ENCODE assay signal across 18 cellular contexts in the genomic region with DNA sequence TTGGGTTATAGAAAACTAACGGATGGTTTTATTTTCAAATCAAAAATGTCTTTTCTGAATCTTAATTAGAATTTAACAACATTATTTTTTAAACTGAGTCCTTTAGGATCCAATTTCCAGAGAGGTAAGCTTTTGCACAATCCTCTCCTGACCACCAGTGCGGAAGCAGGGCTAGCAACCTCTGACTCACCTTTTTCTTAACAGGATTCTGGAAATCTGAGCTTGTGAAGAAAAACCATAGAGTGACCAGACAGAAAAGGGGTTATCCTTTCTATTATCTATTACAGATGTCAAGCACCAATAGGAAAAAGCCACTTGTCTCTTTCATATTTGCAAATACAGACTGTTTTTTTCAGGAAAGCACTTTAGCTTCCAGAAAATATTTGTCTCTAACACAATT. TPM values are rescaled to one million over a fixed set of nuclear protein-coding genes. Genes with fewer than 3 reads are reported as not detected.
DNase-seq lines count a peak whose midpoint lies in the region; ATAC-seq and TF ChIP-seq lines count a peak whose summit lies in the region.
"Had no signal": no experiment of that assay in that cellular context is flagged by ENCODE, and none has a peak within 500 bp of the region (broad histone marks: within the 10 kb centered on the region; RNA-seq: fewer than 3 reads in every experiment).

No MANE protein-coding gene starts in this region.

- 32% methylated on average over 2 of the region's 2 CpGs for WGBS in SK-N-SH (ENCODE audit: low lambda C conversion rate)

- H3K36me3 ChIP-seq in SK-N-SH (replicated peaks in 1 of 2; ENCODE audit: control insufficient read depth in 1 of 2, insufficient read depth in 2 of 2, low read length in 1 of 2) (peaks cover 8 to 29% of the 10 kb centered on the region in 2 experiments), subcutaneous abdominal adipose tissue (ENCODE audit: control insufficient read depth in 5 of 5, insufficient read depth in 5 of 5, low read length in 5 of 5) (peaks cover 6 to 22% (median 10%) of the 10 kb centered on the region in 5 donors)
- H3K36me3 ChIP-seq: HAP-1 had no signal

- no peaks in the 10 kb centered on the region for H3K9me2 ChIP-seq in SK-N-SH

- peak; percentile 36 for DNase-seq in HFF-Myc (ENCODE audit: extremely low read depth, low read depth)
- peak; percentile 6 for DNase-seq in SK-N-SH
- DNase-seq in fibroblast of the aortic adventitia (ENCODE audit: low read depth) = peak; percentile 27
- DNase-seq in iPS-NIHi7 (ENCODE audit: extremely low spot score) = no peak
- no peak for DNase-seq in left lobe of liver (ENCODE audit: low spot score)
- DNase-seq: activated CD4-positive, alpha-beta T cell treated with anti-CD3 and anti-CD28 coated beads for 4 hours; activated T-cell treated with anti-CD3 and anti-CD28 coated beads, Interleukin-2, amount 50 U/mL, for 72 hours; Calu3; effector CD8-positive, alpha-beta T cell; glutamatergic neuron; NCI-H1105 treated with DMSO at 0.1 percent for 48 hours; NCI-H446; stimulated activated CD4-positive, alpha-beta T cell treated with anti-CD3 and anti-CD28 coated beads, Interleukin-4, amount 100 ng/mL, for 4 hours; stimulated activated naive CD8-positive, alpha-beta T cell treated with anti-CD3 and anti-CD28 coated beads, Interleukin-15, Interleukin-2, amounts not matched to agents 100 U/mL and 50 U/mL, for 24 hours had no signal

- no peak for TF ChIP-seq CTCF in HFF-Myc (IDR thresholded peaks at IDR 0.05; ENCODE audit: low read depth, low read length, missing control alignments)
- no peak for TF ChIP-seq CTCF in SK-N-SH (IDR thresholded peaks at IDR 0.05)
- TF ChIP-seq CTCF in fibroblast of the aortic adventitia (IDR thresholded peaks at IDR 0.05; ENCODE audit: insufficient read depth, low read length) = no peak

- 0 out of 2 replicates have a peak overlapping the region, but pooled peaks have one; percentile 43 for H2AFZ ChIP-seq in SK-N-SH (ENCODE audit: low read depth)

- ATAC-seq in GM21381 (IDR thresholded peaks at IDR 0.05; ENCODE audit: unreplicated experiment) = no peak
- ATAC-seq in left lobe of liver = no peak
- ATAC-seq: stimulated activated naive CD8-positive, alpha-beta T cell treated with anti-CD3 and anti-CD28 coated beads, Interleukin-15, Interleukin-2, amounts not matched to agents 100 U/mL and 50 U/mL, for 24 hours had no signal

- peak overlapping the region; percentile 76 to 94; a peak in 3 of 4 replicates for H3K27ac ChIP-seq in SK-N-SH (ENCODE audit: low read depth in 2 of 2, low read length in 1 of 2)
- peak overlapping the region; percentile 98 for H3K27ac ChIP-seq in subcutaneous abdominal adipose tissue (ENCODE audit: low read depth, low read length)
- H3K27ac ChIP-seq: right atrium auricular region had no signal

- H3K4me2 ChIP-seq in SK-N-SH = peak overlapping the region; percentile 35; the same call in 1 of the 2 replicates

- H3K4me1 ChIP-seq in SK-N-SH (ENCODE audit: control insufficient read depth in 1 of 2, insufficient read depth in 2 of 2, low read depth in 1 of 2, low read length in 1 of 2) = peaks cover 6 to 21% of the 10 kb centered on the region in 2 experiments
- peaks cover 0 to 63% (median 40%) of the 10 kb centered on the region in 5 donors for H3K4me1 ChIP-seq in subcutaneous abdominal adipose tissue (ENCODE audit: control insufficient read depth in 5 of 5, insufficient read depth in 5 of 5, low read length in 5 of 5)
- H3K4me1 ChIP-seq: HAP-1, right atrium auricular region had no signal

- H3K9me3 ChIP-seq in SK-N-SH = no peaks in the 10 kb centered on the region
- H3K9me3 ChIP-seq in subcutaneous abdominal adipose tissue (ENCODE audit: control insufficient read depth in 5 of 5, low read length in 5 of 5) = no peaks in the 10 kb centered on the region
- H3K9me3 ChIP-seq: HAP-1, right atrium auricular region had no signal

- peaks cover 33% of the 10 kb centered on the region for H3F3A ChIP-seq in SK-N-SH (replicated peaks; ENCODE audit: insufficient read depth)

- CTCF ChIA-PET in SK-N-SH (lab: Yijun Ruan, JAX) = interaction anchor here (0.7 to 10.7 kb wide), 10 partner anchors 10 to 280 kb away, joined by 3 to 101 read pairs (median 4); no protein-coding TSS in a partner anchor

- no peaks in the 10 kb centered on the region for H4K20me1 ChIP-seq in SK-N-SH (ENCODE audit: insufficient read depth)

- H3K79me2 ChIP-seq in SK-N-SH (ENCODE audit: insufficient read depth) = no peaks in the 10 kb centered on the region

- H3K9ac ChIP-seq in SK-N-SH (peak overlapping the region; percentile 59; the same call in 1 of the 2 replicates), subcutaneous abdominal adipose tissue (ENCODE audit: low read length in 5 of 5) (peak overlapping the region; percentile 2 to 93 (median 66))

- H3K27me3 ChIP-seq in SK-N-SH (ENCODE audit: insufficient read depth) (no peaks in the 10 kb centered on the region), subcutaneous abdominal adipose tissue (ENCODE audit: control insufficient read depth in 5 of 5, insufficient read depth in 4 of 5, low read length in 5 of 5) (no peaks in the 10 kb centered on the region)
- H3K27me3 ChIP-seq: right atrium auricular region had no signal

- POLR2A ChIA-PET in SK-N-SH (lab: Yijun Ruan, JAX) = interaction anchor here (0.7 kb wide), 1 partner anchor 11 kb away, joined by 3 read pairs; no protein-coding TSS in a partner anchor

- no peak overlapping the region for H3K4me3 ChIP-seq in HFF-Myc (replicated peaks; ENCODE audit: low read depth, low read length)
- no peak overlapping the region for H3K4me3 ChIP-seq in SK-N-SH (ENCODE audit: low read depth in 2 of 2, low read length in 1 of 2)
- no peak overlapping the region for H3K4me3 ChIP-seq in fibroblast of the aortic adventitia (ENCODE audit: low read depth, low read length)
- no peak overlapping the region for H3K4me3 ChIP-seq in subcutaneous abdominal adipose tissue (ENCODE audit: low read depth in 1 of 5, low read length in 5 of 5)
- H3K4me3 ChIP-seq: HAP-1, right atrium auricular region had no signal

- no peak for TF ChIP-seq RAD21 in SK-N-SH (IDR thresholded peaks at IDR 0.05; ENCODE audit: low read length)

- 0 out of 4 replicates have a peak, but pooled peaks of 1 of the 2 experiments have one; percentile 49 for TF ChIP-seq EP300 in SK-N-SH (IDR thresholded peaks at IDR 0.05; ENCODE audit: borderline replicate concordance in 1 of 2, low read depth in 1 of 2, low read length in 1 of 2)

TF ChIP-seq in SK-N-SH, 30 proteins besides CTCF, POLR2A, EP300 and RAD21:
- TF ChIP-seq TEAD4 (IDR thresholded peaks at IDR 0.05; ENCODE audit: borderline replicate concordance, insufficient read depth) = no peak
- 0 out of 2 replicates have a peak, but pooled peaks have one; percentile 45 for TF ChIP-seq ELF1 (IDR thresholded peaks at IDR 0.05)
- TF ChIP-seq TCF12 (IDR thresholded peaks at IDR 0.05) = peak; percentile 77
- TF ChIP-seq, protein P1, sequence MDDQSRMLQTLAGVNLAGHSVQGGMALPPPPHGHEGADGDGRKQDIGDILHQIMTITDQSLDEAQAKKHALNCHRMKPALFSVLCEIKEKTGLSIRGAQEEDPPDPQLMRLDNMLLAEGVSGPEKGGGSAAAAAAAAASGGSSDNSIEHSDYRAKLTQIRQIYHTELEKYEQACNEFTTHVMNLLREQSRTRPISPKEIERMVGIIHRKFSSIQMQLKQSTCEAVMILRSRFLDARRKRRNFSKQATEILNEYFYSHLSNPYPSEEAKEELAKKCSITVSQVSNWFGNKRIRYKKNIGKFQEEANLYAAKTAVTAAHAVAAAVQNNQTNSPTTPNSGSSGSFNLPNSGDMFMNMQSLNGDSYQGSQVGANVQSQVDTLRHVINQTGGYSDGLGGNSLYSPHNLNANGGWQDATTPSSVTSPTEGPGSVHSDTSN (IDR thresholded peaks at IDR 0.05) = peak; percentile 37
- peak; percentile 46; the same call in 1 of the 2 replicates for TF ChIP-seq RXRA (IDR thresholded peaks at IDR 0.05; ENCODE audit: borderline replicate concordance, low read depth)
- TF ChIP-seq RFX5 (IDR thresholded peaks at IDR 0.05; ENCODE audit: low read length) = no peak
- peak; percentile 51 for TF ChIP-seq JUND (IDR thresholded peaks at IDR 0.05)
- peak; percentile 71; the same call in 1 of the 2 replicates for TF ChIP-seq FOSL2 (IDR thresholded peaks at IDR 0.05; ENCODE audit: borderline replicate concordance, low read depth)

RNA-seq across cellular contexts. Expression of gene ALG9, which starts 25.3 kb away (rescaled TPM):
- 17.9 and 23.4 TPM in 2 replicates for polyA plus RNA-seq in SK-N-SH (2012; rRNA removed)
- 15.5 and 15.8 TPM in 2 replicates for polyA plus RNA-seq in SK-N-SH (2012; cell fraction: cytosol; rRNA removed)
- polyA plus RNA-seq in SK-N-SH (2012; cell fraction: nucleus; rRNA removed) = 30.7 and 49.3 TPM in 2 replicates
- 15.2 and 41.7 TPM in 2 replicates for total RNA-seq in fibroblast of the aortic adventitia (ENCODE audit: low replicate concordance)
- 15.0 TPM for total RNA-seq in left lobe of liver

RNA-seq across cellular contexts. Expression of gene FDXACB1, which starts 32.9 kb away (rescaled TPM):
- 2.8 and 3.2 TPM in 2 replicates for polyA plus RNA-seq in SK-N-SH (2012; rRNA removed)
- 2.7 and 3.0 TPM in 2 replicates for polyA plus RNA-seq in SK-N-SH (2012; cell fraction: cytosol; rRNA removed)
- 3.4 and 5.7 TPM in 2 replicates for polyA plus RNA-seq in SK-N-SH (2012; cell fraction: nucleus; rRNA removed)
- total RNA-seq in fibroblast of the aortic adventitia (ENCODE audit: low replicate concordance) (0.98 and 3.7 TPM in 2 replicates), left lobe of liver (0.70 TPM)

RNA-seq across cellular contexts. Expression of gene CFAP68, which starts 33.3 kb away (rescaled TPM):
- polyA plus RNA-seq in SK-N-SH (2012; rRNA removed) = 36.7 and 61.2 TPM in 2 replicates
- 46.8 and 79.7 TPM in 2 replicates for polyA plus RNA-seq in SK-N-SH (2012; cell fraction: cytosol; rRNA removed)
- polyA plus RNA-seq in SK-N-SH (2012; cell fraction: nucleus; rRNA removed) = 18.1 and 22.1 TPM in 2 replicates
- total RNA-seq in fibroblast of the aortic adventitia (ENCODE audit: low replicate concordance) (11.3 and 14.9 TPM in 2 replicates), left lobe of liver (12.5 TPM)

Comparison
In these comparisons a context has a peak if more than half of its experiments do, and no peak if none do; other contexts are left out.
1. DNase-seq: peak in HFF-Myc (single experiment), SK-N-SH (single experiment) and fibroblast of the aortic adventitia (single experiment); none in iPS-NIHi7 (single experiment) and left lobe of liver (single experiment).